In genomic region chr14:59028476-59029202, GRCh38 we compare ENCODE assay signal across 1 cellular context.
TF ChIP-seq lines count a peak whose summit lies in the region.

No MANE protein-coding gene starts in this region.

TF ChIP-seq in Ishikawa, 13 proteins besides CTCF, POLR2A, EP300 and RAD21 (continued from another document):
- TF ChIP-seq, protein P1, sequence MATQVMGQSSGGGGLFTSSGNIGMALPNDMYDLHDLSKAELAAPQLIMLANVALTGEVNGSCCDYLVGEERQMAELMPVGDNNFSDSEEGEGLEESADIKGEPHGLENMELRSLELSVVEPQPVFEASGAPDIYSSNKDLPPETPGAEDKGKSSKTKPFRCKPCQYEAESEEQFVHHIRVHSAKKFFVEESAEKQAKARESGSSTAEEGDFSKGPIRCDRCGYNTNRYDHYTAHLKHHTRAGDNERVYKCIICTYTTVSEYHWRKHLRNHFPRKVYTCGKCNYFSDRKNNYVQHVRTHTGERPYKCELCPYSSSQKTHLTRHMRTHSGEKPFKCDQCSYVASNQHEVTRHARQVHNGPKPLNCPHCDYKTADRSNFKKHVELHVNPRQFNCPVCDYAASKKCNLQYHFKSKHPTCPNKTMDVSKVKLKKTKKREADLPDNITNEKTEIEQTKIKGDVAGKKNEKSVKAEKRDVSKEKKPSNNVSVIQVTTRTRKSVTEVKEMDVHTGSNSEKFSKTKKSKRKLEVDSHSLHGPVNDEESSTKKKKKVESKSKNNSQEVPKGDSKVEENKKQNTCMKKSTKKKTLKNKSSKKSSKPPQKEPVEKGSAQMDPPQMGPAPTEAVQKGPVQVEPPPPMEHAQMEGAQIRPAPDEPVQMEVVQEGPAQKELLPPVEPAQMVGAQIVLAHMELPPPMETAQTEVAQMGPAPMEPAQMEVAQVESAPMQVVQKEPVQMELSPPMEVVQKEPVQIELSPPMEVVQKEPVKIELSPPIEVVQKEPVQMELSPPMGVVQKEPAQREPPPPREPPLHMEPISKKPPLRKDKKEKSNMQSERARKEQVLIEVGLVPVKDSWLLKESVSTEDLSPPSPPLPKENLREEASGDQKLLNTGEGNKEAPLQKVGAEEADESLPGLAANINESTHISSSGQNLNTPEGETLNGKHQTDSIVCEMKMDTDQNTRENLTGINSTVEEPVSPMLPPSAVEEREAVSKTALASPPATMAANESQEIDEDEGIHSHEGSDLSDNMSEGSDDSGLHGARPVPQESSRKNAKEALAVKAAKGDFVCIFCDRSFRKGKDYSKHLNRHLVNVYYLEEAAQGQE (IDR thresholded peaks at IDR 0.05; ENCODE audit: low read depth), result no peak
- TF ChIP-seq TCF12 (IDR thresholded peaks at IDR 0.05; ENCODE audit: low read depth), result peak; percentile 19; the same call in 1 of the 2 replicates
- TF ChIP-seq, protein P2, sequence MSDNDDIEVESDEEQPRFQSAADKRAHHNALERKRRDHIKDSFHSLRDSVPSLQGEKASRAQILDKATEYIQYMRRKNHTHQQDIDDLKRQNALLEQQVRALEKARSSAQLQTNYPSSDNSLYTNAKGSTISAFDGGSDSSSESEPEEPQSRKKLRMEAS (IDR thresholded peaks at IDR 0.05), result no peak
- no peak for TF ChIP-seq ZBTB7A (IDR thresholded peaks at IDR 0.05; ENCODE audit: low read depth)
- TF ChIP-seq NFIC (IDR thresholded peaks at IDR 0.05), result peak; percentile 22; the same call in 1 of the 2 replicates
- no peak for TF ChIP-seq EGR1 (IDR thresholded peaks at IDR 0.05)
- no peak for TF ChIP-seq CREB1 (IDR thresholded peaks at IDR 0.05; ENCODE audit: low read depth)
- TF ChIP-seq TEAD4 (IDR thresholded peaks at IDR 0.05), result 0 out of 2 replicates have a peak, but pooled peaks have one; percentile 10
